In genomic region chr14:98592611-98593170, GRCh38 we compare ENCODE assay signal across 1 cellular context.
TF ChIP-seq lines count a peak whose summit lies in the region.

No MANE protein-coding gene starts in this region.

TF ChIP-seq in K562, 482 proteins besides CTCF, POLR2A, EP300 and RAD21:
- TF ChIP-seq ZBTB40 (IDR thresholded peaks at IDR 0.05) (no peak), ZBTB40 (CRISPR knock-in tag; IDR thresholded peaks at IDR 0.05) (no peak), NRF1 (conservative IDR thresholded peaks at IDR 0.05 in 1 of 2, IDR thresholded peaks at IDR 0.05 in 1 of 2) (peak; percentile 59 to 67; a peak in 3 of 4 replicates)
TF ChIP-seq in K562: peak in this region for 1.
